In genomic region chr22:27327981-27328721, GRCh38 we compare ENCODE assay signal across 29 cellular contexts.
DNase-seq lines count a peak whose midpoint lies in the region; ATAC-seq, FAIRE-seq and TF ChIP-seq lines count a peak whose summit lies in the region.
"Had no signal": no experiment of that assay in that cellular context is flagged by ENCODE, and none has a peak within 500 bp of the region (broad histone marks: within the 10 kb centered on the region; RNA-seq: fewer than 3 reads in every experiment).

No MANE protein-coding gene starts in this region.

- H3K27ac Mint-ChIP-seq in chondrocyte (ENCODE audit: unreplicated experiment) (no peak overlapping the region), CD14-positive monocyte (no peak overlapping the region)
- H3K27ac Mint-ChIP-seq: activated naive CD8-positive, alpha-beta T cell treated with anti-CD3 and anti-CD28 coated beads, Interleukin-2, amount 50 U/mL, for 24 hours; effector memory CD8-positive, alpha-beta T cell; IgD-negative memory B cell; neural progenitor cell; progenitor cell of endocrine pancreas had no signal

- no peak overlapping the region for H3K4me3 ChIP-seq in right atrium auricular region
- no peak overlapping the region for H3K4me3 ChIP-seq in right cardiac atrium (ENCODE audit: low read length)
- no peak overlapping the region for H3K4me3 ChIP-seq in mesenchymal stem cell (ENCODE audit: insufficient read depth in 1 of 2, low read depth in 1 of 2, low read length in 2 of 2)
- H3K4me3 ChIP-seq: gastroesophageal sphincter, lower lobe of right lung, upper lobe of right lung had no signal

- 88% methylated on average over 5 of the region's 5 CpGs for WGBS in right cardiac atrium
- 93% methylated on average over 4 of the region's 5 CpGs for WGBS in mesenchymal stem cell

- H3K9me3 ChIP-seq in right atrium auricular region (no peaks in the 10 kb centered on the region), right cardiac atrium (ENCODE audit: control insufficient read depth, low read length) (no peaks in the 10 kb centered on the region), mesenchymal stem cell (ENCODE audit: control insufficient read depth, low read length) (peaks cover 4% of the 10 kb centered on the region)
- H3K9me3 ChIP-seq: gastroesophageal sphincter, lower lobe of right lung, upper lobe of right lung had no signal

- H3K9me3 Mint-ChIP-seq in chondrocyte (ENCODE audit: low read depth): peaks cover 7% of the 10 kb centered on the region
- peaks cover 0 to 8% (median 3%) of the 10 kb centered on the region in 7 donors for H3K9me3 Mint-ChIP-seq in CD14-positive monocyte
- H3K9me3 Mint-ChIP-seq: activated naive CD8-positive, alpha-beta T cell treated with anti-CD3 and anti-CD28 coated beads, Interleukin-2, amount 50 U/mL, for 24 hours; neural progenitor cell had no signal

- H3K23ac ChIP-seq in mesenchymal stem cell (ENCODE audit: low read length in 2 of 2): no peak overlapping the region

- no peaks in the 10 kb centered on the region for H3K36me3 ChIP-seq in right atrium auricular region
- no peaks in the 10 kb centered on the region for H3K36me3 ChIP-seq in mesenchymal stem cell (ENCODE audit: control insufficient read depth in 1 of 2, insufficient read depth in 2 of 2, low read depth in 1 of 2, low read length in 2 of 2)
- H3K36me3 ChIP-seq: gastroesophageal sphincter, lower lobe of right lung, neural progenitor cell, upper lobe of right lung, WERI-Rb-1 had no signal

- H2BK120ac ChIP-seq in mesenchymal stem cell (ENCODE audit: low read depth, low read length): no peak overlapping the region

- H4K91ac ChIP-seq in mesenchymal stem cell (ENCODE audit: low read length): no peak overlapping the region

- H2BK12ac ChIP-seq in mesenchymal stem cell (ENCODE audit: low read length in 2 of 2): no peak overlapping the region

- ATAC-seq in right cardiac atrium: no peak
- ATAC-seq in GM19328 (IDR thresholded peaks at IDR 0.05; ENCODE audit: unreplicated experiment): no peak
- ATAC-seq: activated naive CD8-positive, alpha-beta T cell treated with anti-CD3 and anti-CD28 coated beads, Interleukin-2, amount 50 U/mL, for 24 hours; effector memory CD8-positive, alpha-beta T cell; gastroesophageal sphincter; lower lobe of right lung; upper lobe of right lung had no signal

- H2BK15ac ChIP-seq in mesenchymal stem cell (ENCODE audit: low read depth, poor library complexity, severe bottlenecking): no peak overlapping the region

- H3K4me2 ChIP-seq in mesenchymal stem cell (ENCODE audit: low read length, poor library complexity, severe bottlenecking): no peak overlapping the region

- intact Hi-C loops in right cardiac atrium (cut with DNase I): no loop called here
- intact Hi-C loops in CD14-positive monocyte (cut with micrococcal nuclease): no loop called here

- no peak overlapping the region for H2BK5ac ChIP-seq in mesenchymal stem cell (ENCODE audit: low read depth, low read length, poor library complexity, severe bottlenecking)

- no peak overlapping the region for H3K4ac ChIP-seq in mesenchymal stem cell (ENCODE audit: low read depth in 1 of 2, low read length in 2 of 2)

- H3K4me1 ChIP-seq in right atrium auricular region (no peaks in the 10 kb centered on the region), right cardiac atrium (ENCODE audit: control insufficient read depth, insufficient read depth, low read length) (no peaks in the 10 kb centered on the region), mesenchymal stem cell (ENCODE audit: control insufficient read depth, insufficient read depth, low read depth, low read length) (peaks cover 5% of the 10 kb centered on the region)

- H3K4me1 Mint-ChIP-seq in chondrocyte (ENCODE audit: low read depth) (peaks cover 21% of the 10 kb centered on the region), CD14-positive monocyte (peaks cover 14% of the 10 kb centered on the region)
- H3K4me1 Mint-ChIP-seq: IgD-negative memory B cell had no signal

- H3K18ac ChIP-seq in mesenchymal stem cell (ENCODE audit: low read depth in 1 of 2, low read length in 2 of 2): no peak overlapping the region

- TF ChIP-seq CTCF in right atrium auricular region (IDR thresholded peaks at IDR 0.05) (no peak), chondrocyte (IDR thresholded peaks at IDR 0.05) (peak; percentile 31), CD14-positive monocyte (IDR thresholded peaks at IDR 0.05) (no peak)

- H4K8ac ChIP-seq in mesenchymal stem cell (ENCODE audit: low read length): no peak overlapping the region

- no peak for FAIRE-seq in GM19239 (lab: Jason Lieb, UNC)
- FAIRE-seq: kidney had no signal

- H3K9ac ChIP-seq in mesenchymal stem cell (ENCODE audit: low read length): no peak overlapping the region
- H3K9ac ChIP-seq: neural progenitor cell had no signal

- no peak overlapping the region for H3K4me3 Mint-ChIP-seq in chondrocyte (ENCODE audit: unreplicated experiment)
- no peak overlapping the region for H3K4me3 Mint-ChIP-seq in CD14-positive monocyte
- H3K4me3 Mint-ChIP-seq: activated naive CD8-positive, alpha-beta T cell treated with anti-CD3 and anti-CD28 coated beads, Interleukin-2, amount 50 U/mL, for 24 hours; effector memory CD8-positive, alpha-beta T cell; IgD-negative memory B cell had no signal

- peak overlapping the region; percentile 43 for H2AK5ac ChIP-seq in mesenchymal stem cell (ENCODE audit: low read length, severe bottlenecking)

- H3K27ac ChIP-seq in right atrium auricular region: no peak overlapping the region
- H3K27ac ChIP-seq in right cardiac atrium (ENCODE audit: low read length): no peak overlapping the region
- H3K27ac ChIP-seq in mesenchymal stem cell (ENCODE audit: low read length, poor library complexity, severe bottlenecking): no peak overlapping the region
- H3K27ac ChIP-seq: gastroesophageal sphincter, lower lobe of right lung, neural progenitor cell, upper lobe of right lung, WERI-Rb-1 had no signal

- H3K27me3 ChIP-seq in right atrium auricular region: peaks cover 0 to 5% of the 10 kb centered on the region in 2 donors
- peaks cover 3% of the 10 kb centered on the region for H3K27me3 ChIP-seq in right cardiac atrium (ENCODE audit: control insufficient read depth, insufficient read depth)
- H3K27me3 ChIP-seq in mesenchymal stem cell (ENCODE audit: control insufficient read depth in 1 of 2, insufficient read depth in 1 of 2, low read length in 2 of 2): peaks cover 1 to 86% of the 10 kb centered on the region in 2 experiments
- H3K27me3 ChIP-seq: neural progenitor cell had no signal

- H3K27me3 Mint-ChIP-seq in chondrocyte (ENCODE audit: low read depth) (no peaks in the 10 kb centered on the region), CD14-positive monocyte (ENCODE audit: low read depth in 3 of 3) (peaks cover 14 to 23% (median 23%) of the 10 kb centered on the region in 3 donors)

- H3K79me1 ChIP-seq in mesenchymal stem cell (replicated peaks; ENCODE audit: low read length, poor library complexity, severe bottlenecking): no peaks in the 10 kb centered on the region

- H3K14ac ChIP-seq in mesenchymal stem cell (ENCODE audit: low read length in 2 of 2): peak overlapping the region in 1 of 2 experiments; percentile 28

- DNase-seq in right atrium auricular region (ENCODE audit: low spot score) (peak; percentile 52), right cardiac atrium (no peak), chondrocyte (ENCODE audit: low spot score) (no peak), mesenchymal stem cell (no peak), CD14-positive monocyte (ENCODE audit: low spot score) (no peak), GM19239 (ENCODE audit: insufficient read length, low spot score) (no peak), globus pallidus (ENCODE audit: low spot score) (no peak)
- DNase-seq: ACHN; activated CD8-positive, alpha-beta memory T cell treated with anti-CD3 and anti-CD28 coated beads, Interleukin-2, amount 50 U/mL, for 48 hours; activated effector memory CD4-positive, alpha-beta T cell treated with Interleukin-2 at 50 U/mL for 16 hours; activated naive CD8-positive, alpha-beta T cell treated with anti-CD3 and anti-CD28 coated beads, Interleukin-2, amount 50 U/mL, for 24 hours; C1 segment of cervical spinal cord; cerebellar nuclear complex; effector memory CD8-positive, alpha-beta T cell; kidney; lower lobe of right lung; NCI-H1105 treated with DMSO at 0.1 percent for 48 hours; NCI-H2029; NCI-H345; NCI-H748 treated with DMSO at 0.1 percent for 48 hours; Right ventricle myocardium superior; T-helper 9 cell; upper lobe of right lung; WERI-Rb-1 had no signal

- H3K36me3 Mint-ChIP-seq in chondrocyte (ENCODE audit: low read depth) (no peaks in the 10 kb centered on the region), CD14-positive monocyte (no peaks in the 10 kb centered on the region)
- H3K36me3 Mint-ChIP-seq: neural progenitor cell had no signal

- H2AFZ ChIP-seq in mesenchymal stem cell (ENCODE audit: low read depth, low read length): no peak overlapping the region
